In genomic region chr6:157974967-157975366, GRCh38 we compare ENCODE assay signal across 20 cellular contexts. TPM values are rescaled to one million over a fixed set of nuclear protein-coding genes. Genes with fewer than 3 reads are reported as not detected.
DNase-seq lines count a peak whose midpoint lies in the region; ATAC-seq and TF ChIP-seq lines count a peak whose summit lies in the region.
"Had no signal": no experiment of that assay in that cellular context is flagged by ENCODE, and none has a peak within 500 bp of the region (broad histone marks: within the 10 kb centered on the region; RNA-seq: fewer than 3 reads in every experiment).

No MANE protein-coding gene starts in this region.

- no peaks in the 10 kb centered on the region for H3K4me1 ChIP-seq in GM23338 (ENCODE audit: insufficient read depth)
- H3K4me1 ChIP-seq in neural progenitor cell: no peaks in the 10 kb centered on the region
- H3K4me1 ChIP-seq in spleen: peaks cover 0 to 11% (median 0%) of the 10 kb centered on the region in 6 donors
- H3K4me1 ChIP-seq: BE2C had no signal

- H3K9ac ChIP-seq in neural progenitor cell: no peak overlapping the region
- H3K9ac ChIP-seq: SK-N-SH had no signal

- no peak for DNase-seq in GM23338 (ENCODE audit: low spot score)
- peak; percentile 55 for DNase-seq in NCI-H146 treated with DMSO at 0.1 percent for 48 hours (lab: John Stamatoyannopoulos, UW; ENCODE audit: unreplicated experiment)
- DNase-seq in neural progenitor cell (ENCODE audit: low spot score): no peak
- DNase-seq in spleen: no peak
- DNase-seq: BE2C, DMS79 treated with DMSO at 0.1 percent for 48 hours, Karpas-422, MV-4-11, NCI-H1105 treated with DMSO at 0.1 percent for 48 hours, NCI-H1694 treated with DMSO at 0.1 percent for 48 hours, NCI-H2081 treated with DMSO at 0.1 percent for 48 hours, NCI-H446 treated with DMSO at 0.1 percent for 48 hours, NCI-H526 treated with DMSO at 0.1 percent for 48 hours, PC-9, SHP77 treated with DMSO at 0.1 percent for 48 hours, SK-N-SH had no signal

- H4K20me1 ChIP-seq in GM23338 (replicated peaks; ENCODE audit: insufficient read depth) (no peaks in the 10 kb centered on the region), neural progenitor cell (ENCODE audit: low read depth) (no peaks in the 10 kb centered on the region)

- no peak for TF ChIP-seq CTCF in GM23338 (conservative IDR thresholded peaks at IDR 0.05; ENCODE audit: low read depth in 2 of 2)
- no peak for TF ChIP-seq CTCF in VCaP (conservative IDR thresholded peaks at IDR 0.05)
- TF ChIP-seq CTCF in neural progenitor cell (IDR thresholded peaks at IDR 0.05): no peak
- no peak for TF ChIP-seq CTCF in spleen (IDR thresholded peaks at IDR 0.05 in 8 of 11, conservative IDR thresholded peaks at IDR 0.05 in 3 of 11)

- H3K27me3 ChIP-seq in GM23338 (ENCODE audit: insufficient read depth): peaks cover 5% of the 10 kb centered on the region
- H3K27me3 ChIP-seq in neural progenitor cell: peaks cover 14% of the 10 kb centered on the region
- H3K27me3 ChIP-seq in spleen (replicated peaks in 1 of 7): no peaks in the 10 kb centered on the region
- H3K27me3 ChIP-seq: BE2C had no signal

- H2AFZ ChIP-seq in GM23338: 0 out of 2 replicates have a peak overlapping the region, but pooled peaks have one; percentile 52
- H2AFZ ChIP-seq in neural progenitor cell (replicated peaks): no peak overlapping the region
- H2AFZ ChIP-seq: PC-9 had no signal

- H3K4me2 ChIP-seq in GM23338 (no peak overlapping the region), neural progenitor cell (no peak overlapping the region)
- H3K4me2 ChIP-seq: PC-9, SK-N-SH had no signal

- H3K4me3 Mint-ChIP-seq in GM23338: no peak overlapping the region
- no peak overlapping the region for H3K4me3 Mint-ChIP-seq in neural progenitor cell

- H3K9me3 Mint-ChIP-seq in GM23338 (no peaks in the 10 kb centered on the region; the same call in 2 of the 3 replicates), neural progenitor cell (no peaks in the 10 kb centered on the region)

- TF ChIP-seq POLR2A in spleen (IDR thresholded peaks at IDR 0.05): no peak

- H3K9me3 ChIP-seq in neural progenitor cell (ENCODE audit: low read depth) (no peaks in the 10 kb centered on the region), spleen (no peaks in the 10 kb centered on the region)
- H3K9me3 ChIP-seq: BE2C, SK-N-SH had no signal

- H3K4me3 ChIP-seq in GM23338: no peak overlapping the region
- H3K4me3 ChIP-seq in neural progenitor cell: no peak overlapping the region
- H3K4me3 ChIP-seq in spleen: no peak overlapping the region
- H3K4me3 ChIP-seq: PC-9 had no signal

- no peaks in the 10 kb centered on the region for H3K36me3 ChIP-seq in GM23338 (ENCODE audit: insufficient read depth)
- no peaks in the 10 kb centered on the region for H3K36me3 ChIP-seq in neural progenitor cell
- no peaks in the 10 kb centered on the region for H3K36me3 ChIP-seq in spleen
- H3K36me3 ChIP-seq: BE2C had no signal

- H3K27ac Mint-ChIP-seq in GM23338 (no peak overlapping the region), neural progenitor cell (peak overlapping the region; percentile 39)

- H3K27ac ChIP-seq in GM23338 (ENCODE audit: low read depth) (no peak overlapping the region), VCaP (peak overlapping the region; percentile 27; the same call in 1 of the 2 replicates), neural progenitor cell (no peak overlapping the region), spleen (no peak overlapping the region)
- H3K27ac ChIP-seq: PC-9, RWPE1 had no signal

- H3F3A ChIP-seq in GM23338 (replicated peaks; ENCODE audit: low read depth) (no peaks in the 10 kb centered on the region), neural progenitor cell (ENCODE audit: low read depth) (no peaks in the 10 kb centered on the region)

- intact Hi-C loops in spleen (cut with DNase I; ENCODE audit: low total_unique reads): no loop called here

- no peaks in the 10 kb centered on the region; the same call in 2 of the 3 replicates for H3K36me3 Mint-ChIP-seq in GM23338 (ENCODE audit: low read depth)
- H3K36me3 Mint-ChIP-seq in neural progenitor cell: no peaks in the 10 kb centered on the region

- 87 to 93% (median 90%) methylated on average over 3 of the region's 3 CpGs for WGBS in spleen, 5 donors

- H3K9me2 ChIP-seq in GM23338 (ENCODE audit: insufficient read depth): no peaks in the 10 kb centered on the region
- H3K9me2 ChIP-seq: SK-N-SH had no signal

- ATAC-seq in GM23338 (no peak), HG03097 (IDR thresholded peaks at IDR 0.05; ENCODE audit: low FRiP score, unreplicated experiment) (no peak), HG02884 (IDR thresholded peaks at IDR 0.05; ENCODE audit: unreplicated experiment) (no peak)

- peaks cover 12% of the 10 kb centered on the region for H3K4me1 Mint-ChIP-seq in GM23338
- H3K4me1 Mint-ChIP-seq in neural progenitor cell: peaks cover 5% of the 10 kb centered on the region

- H3K27me3 Mint-ChIP-seq in GM23338 (ENCODE audit: insufficient read depth, low read depth, poor library complexity) (peaks cover 21% of the 10 kb centered on the region), neural progenitor cell (ENCODE audit: insufficient read depth, low read depth) (peaks cover 10% of the 10 kb centered on the region)

- no peaks in the 10 kb centered on the region for H3K79me2 ChIP-seq in GM23338 (replicated peaks; ENCODE audit: insufficient read depth)
- H3K79me2 ChIP-seq in neural progenitor cell (ENCODE audit: low read depth): no peaks in the 10 kb centered on the region

TF ChIP-seq in GM23338, 12 proteins besides CTCF, POLR2A, EP300 and RAD21 (continues in another document):
- TF ChIP-seq ETS1 (IDR thresholded peaks at IDR 0.05) (no peak), EZH2 (IDR thresholded peaks at IDR 0.05; ENCODE audit: low read depth, unreplicated experiment) (no peak), EZH2phosphoT487 (IDR thresholded peaks at IDR 0.05; ENCODE audit: unreplicated experiment) (no peak), REST (IDR thresholded peaks at IDR 0.05; ENCODE audit: unreplicated experiment) (no peak), POLR2AphosphoS5 (IDR thresholded peaks at IDR 0.05; ENCODE audit: low read depth) (no peak)

RNA-seq across cellular contexts. Expression of gene SYNJ2, which starts 6.7 kb away (rescaled TPM):
- 5.6 and 8.4 TPM in 2 replicates for total RNA-seq in GM23338 (2014; rRNA removed; shearing (Covaris generic))
- polyA plus RNA-seq in GM23338 (2016; fragmentation: Nextera tagmentation; extraction: Ambion mirVana): 2.5 and 2.8 TPM in 2 replicates
- total RNA-seq in neural progenitor cell (ENCODE audit: low replicate concordance): 2.5 and 4.8 TPM in 2 replicates
- total RNA-seq in spleen: 10 to 100 TPM in 5 of 7 donors, 1 to 10 TPM in 2; 6.7 to 34.0 (median 11.9) TPM
- polyA plus RNA-seq in spleen: 1 to 10 TPM; 2.4 to 2.8 (median 2.6) TPM
